Comparison of ENCODE assay signal across 15 cellular contexts in the genomic region with DNA sequence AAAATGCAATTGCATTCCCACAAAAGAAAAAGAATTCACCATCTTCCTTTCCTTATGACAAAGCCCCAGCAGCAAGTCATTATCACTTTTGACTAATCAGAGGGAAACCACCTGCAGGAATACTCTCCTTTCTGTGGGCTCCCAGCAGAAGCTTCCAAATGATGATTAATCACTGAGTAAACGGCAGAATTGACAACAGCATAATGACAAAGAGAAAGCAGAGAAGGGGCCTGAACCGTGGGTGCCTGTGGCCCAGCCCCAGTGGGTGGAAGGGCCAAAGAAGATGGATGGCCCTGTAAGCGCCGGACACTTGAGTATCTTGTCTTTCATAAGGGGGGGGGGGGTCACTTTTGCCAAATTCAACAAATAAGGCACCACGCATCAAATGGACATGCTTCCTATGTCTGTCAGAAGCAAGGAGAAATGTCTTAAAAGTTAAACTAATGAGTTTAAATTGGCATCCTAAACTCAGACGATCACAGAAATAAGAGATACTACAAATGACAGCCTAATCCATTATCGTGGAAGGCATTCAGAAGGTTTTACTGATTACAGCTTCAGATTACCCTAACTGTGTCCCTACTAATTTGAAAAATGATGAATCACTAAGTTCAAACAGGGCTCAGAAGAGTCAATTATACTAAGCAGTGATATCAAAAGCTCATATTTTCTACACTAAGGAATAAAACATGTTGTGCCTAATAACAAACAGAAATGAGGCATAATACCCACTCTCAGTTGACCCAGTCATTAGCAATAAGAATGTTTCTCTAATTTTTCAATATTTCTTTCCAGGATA.
DNase-seq lines count a peak whose midpoint lies in the region; ATAC-seq and TF ChIP-seq lines count a peak whose summit lies in the region.
"Had no signal": no experiment of that assay in that cellular context is flagged by ENCODE, and none has a peak within 500 bp of the region (broad histone marks: within the 10 kb centered on the region; RNA-seq: fewer than 3 reads in every experiment).

No MANE protein-coding gene starts in this region.

- H3K9me3 Mint-ChIP-seq in activated naive CD8-positive, alpha-beta T cell treated with anti-CD3 and anti-CD28 coated beads, Interleukin-2, amount 50 U/mL, for 24 hours: peaks cover 21% of the 10 kb centered on the region

- peaks cover 5% of the 10 kb centered on the region for H3K36me3 Mint-ChIP-seq in activated naive CD8-positive, alpha-beta T cell treated with anti-CD3 and anti-CD28 coated beads, Interleukin-2, amount 50 U/mL, for 24 hours (ENCODE audit: low read depth)

- no peaks in the 10 kb centered on the region for H3K9me3 ChIP-seq in osteoblast (ENCODE audit: low read depth, low read length)
- H3K9me3 ChIP-seq: colonic mucosa, esophagus muscularis mucosa, left lung, Peyer's patch had no signal

- peaks cover 8% of the 10 kb centered on the region for H3K27me3 ChIP-seq in osteoblast (ENCODE audit: insufficient read depth, low read length)
- H3K27me3 ChIP-seq: colonic mucosa, esophagus muscularis mucosa, left lung, Peyer's patch had no signal

- H3K36me3 ChIP-seq in osteoblast (ENCODE audit: insufficient read depth, low read length): no peaks in the 10 kb centered on the region
- H3K36me3 ChIP-seq: colonic mucosa, esophagus muscularis mucosa, left lung, Peyer's patch had no signal

- no peak overlapping the region for H3K4me3 ChIP-seq in osteoblast (ENCODE audit: insufficient read depth, low read length)
- H3K4me3 ChIP-seq: colonic mucosa, esophagus muscularis mucosa, left lung, Peyer's patch had no signal

- no peaks in the 10 kb centered on the region for H4K20me1 ChIP-seq in osteoblast (ENCODE audit: insufficient read depth, low read length)

- H3K4me1 ChIP-seq in osteoblast (ENCODE audit: insufficient read depth, low read length): no peaks in the 10 kb centered on the region
- H3K4me1 ChIP-seq: colonic mucosa, esophagus muscularis mucosa, left lung, Peyer's patch had no signal

- no peaks in the 10 kb centered on the region for H3K79me2 ChIP-seq in osteoblast (ENCODE audit: insufficient read depth, low read length)

- H3K4me1 Mint-ChIP-seq in activated naive CD8-positive, alpha-beta T cell treated with anti-CD3 and anti-CD28 coated beads, Interleukin-2, amount 50 U/mL, for 24 hours: peaks cover 47% of the 10 kb centered on the region
- H3K4me1 Mint-ChIP-seq: T-helper 17 cell had no signal

- H2AFZ ChIP-seq in osteoblast (ENCODE audit: low read length): no peak overlapping the region

- peak; percentile 32 for DNase-seq in activated T-cell treated with anti-CD3 and anti-CD28 coated beads for 24 hours (ENCODE audit: low read depth)
- no peak for DNase-seq in activated T-cell treated with anti-CD3 and anti-CD28 coated beads, Interleukin-2, amount 50 U/mL, for 1 hour
- DNase-seq in NCI-H69 (lab: John Stamatoyannopoulos, UW): peak; percentile 62
- peak; percentile 34 for DNase-seq in activated naive CD8-positive, alpha-beta T cell treated with anti-CD3 and anti-CD28 coated beads, Interleukin-2, amount 50 U/mL, for 24 hours
- DNase-seq in stimulated activated CD8-positive, alpha-beta memory T cell treated with anti-CD3 and anti-CD28 coated beads, Interleukin-15, amount 100 ng/mL, for 48 hours (ENCODE audit: low read depth in 2 of 2): peak; percentile 10 to 39
- no peak for DNase-seq in osteoblast (ENCODE audit: insufficient read length, low spot score, missing footprints)
- DNase-seq: activated CD8-positive, alpha-beta memory T cell treated with anti-CD3 and anti-CD28 coated beads for 24 hours; colonic mucosa; hypothalamus; left lung; Peyer's patch; T-helper 17 cell had no signal

- no peak overlapping the region for H3K27ac ChIP-seq in osteoblast (ENCODE audit: low read depth, low read length)
- H3K27ac ChIP-seq: colonic mucosa, esophagus muscularis mucosa, left lung, Peyer's patch had no signal

- ATAC-seq in activated naive CD8-positive, alpha-beta T cell treated with anti-CD3 and anti-CD28 coated beads, Interleukin-2, amount 50 U/mL, for 24 hours: peak; percentile 94
- ATAC-seq in GM19452 (IDR thresholded peaks at IDR 0.05; ENCODE audit: unreplicated experiment) (no peak), HG03196 (IDR thresholded peaks at IDR 0.05; ENCODE audit: unreplicated experiment) (no peak)
- ATAC-seq: left lung, T-helper 17 cell had no signal

- no peak overlapping the region for H3K4me3 Mint-ChIP-seq in activated naive CD8-positive, alpha-beta T cell treated with anti-CD3 and anti-CD28 coated beads, Interleukin-2, amount 50 U/mL, for 24 hours
- H3K4me3 Mint-ChIP-seq: T-helper 17 cell had no signal

- H3K27ac Mint-ChIP-seq in activated naive CD8-positive, alpha-beta T cell treated with anti-CD3 and anti-CD28 coated beads, Interleukin-2, amount 50 U/mL, for 24 hours: peak overlapping the region; percentile 89
- H3K27ac Mint-ChIP-seq: T-helper 17 cell had no signal

- H3K4me2 ChIP-seq in osteoblast (ENCODE audit: insufficient read depth, low read length): no peak overlapping the region

- H3K27me3 Mint-ChIP-seq in activated naive CD8-positive, alpha-beta T cell treated with anti-CD3 and anti-CD28 coated beads, Interleukin-2, amount 50 U/mL, for 24 hours: peaks cover 19% of the 10 kb centered on the region

- TF ChIP-seq CTCF in osteoblast (IDR thresholded peaks at IDR 0.05; ENCODE audit: extremely low read depth, low read depth, low read length): no peak

Comparison
In these comparisons a context has a peak if more than half of its experiments do, and no peak if none do; other contexts are left out.
1. DNase-seq: peak in activated T-cell treated with anti-CD3 and anti-CD28 coated beads for 24 hours (single experiment), NCI-H69 (single experiment), activated naive CD8-positive, alpha-beta T cell treated with anti-CD3 and anti-CD28 coated beads, Interleukin-2, amount 50 U/mL, for 24 hours (single experiment) and stimulated activated CD8-positive, alpha-beta memory T cell treated with anti-CD3 and anti-CD28 coated beads, Interleukin-15, amount 100 ng/mL, for 48 hours (2 of 2); none in activated T-cell treated with anti-CD3 and anti-CD28 coated beads, Interleukin-2, amount 50 U/mL, for 1 hour (single experiment) and osteoblast (single experiment).